Comparison of ENCODE assay signal across 8 cellular contexts in the genomic region with DNA sequence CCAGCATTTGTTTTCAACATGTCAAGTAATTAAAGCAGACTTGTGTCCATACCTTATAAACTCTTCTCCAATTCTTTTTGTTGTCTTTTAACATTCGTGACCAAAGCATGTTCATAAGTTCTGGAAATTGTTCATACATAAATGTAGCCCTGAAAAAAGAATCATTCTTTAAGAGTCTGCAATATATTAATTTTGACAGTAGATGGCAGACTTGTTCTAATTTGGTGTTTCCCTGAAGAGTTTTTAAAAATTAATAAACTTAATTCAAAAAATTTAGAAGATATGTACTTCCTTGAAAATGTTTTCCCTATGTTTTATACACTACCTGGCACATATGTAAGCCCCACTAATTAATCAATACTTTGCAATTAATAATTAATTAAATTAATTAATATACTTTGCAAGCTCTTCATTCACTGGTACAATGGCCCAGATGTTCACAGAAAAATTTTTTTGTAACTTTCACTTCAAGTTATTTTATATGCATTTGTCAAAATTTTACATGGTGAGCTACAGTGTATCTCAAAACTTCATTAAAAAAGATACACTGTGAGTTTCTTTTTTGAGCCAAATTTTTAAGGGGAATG. TPM values are rescaled to one million over a fixed set of nuclear protein-coding genes. Genes with fewer than 3 reads are reported as not detected.
DNase-seq lines count a peak whose midpoint lies in the region; ATAC-seq and TF ChIP-seq lines count a peak whose summit lies in the region.

No MANE protein-coding gene starts in this region.

- H2BK5ac ChIP-seq in mesendoderm (ENCODE audit: low read length), result no peak overlapping the region

- no peak overlapping the region for H2BK15ac ChIP-seq in mesendoderm (replicated peaks; ENCODE audit: low read depth)

- H3K4ac ChIP-seq in mesendoderm (ENCODE audit: low read depth, low read length), result no peak overlapping the region

- no peaks in the 10 kb centered on the region for H3K9me3 ChIP-seq in esophagus muscularis mucosa

- H3K18ac ChIP-seq in mesendoderm (ENCODE audit: low read length), result no peak overlapping the region

- H3K9me3 Mint-ChIP-seq in stimulated activated memory B cell treated with anti-CD40 and anti-IgM and Interleukin-4, amounts not matched to agents 10 μg/mL and 1 μg/mL and 100 μg/mL, for 72 hours, result no peaks in the 10 kb centered on the region

- no peaks in the 10 kb centered on the region for H3K27me3 Mint-ChIP-seq in stimulated activated memory B cell treated with anti-CD40 and anti-IgM and Interleukin-4, amounts not matched to agents 10 μg/mL and 1 μg/mL and 100 μg/mL, for 72 hours

- H3K36me3 ChIP-seq in esophagus muscularis mucosa (peaks cover 7 to 36% (median 20%) of the 10 kb centered on the region in 4 donors), mesendoderm (ENCODE audit: control insufficient read depth, insufficient read depth, low read length) (no peaks in the 10 kb centered on the region)

- no peak overlapping the region for H4K5ac ChIP-seq in mesendoderm (ENCODE audit: low read length)

- no peak for TF ChIP-seq POLR2A in esophagus muscularis mucosa (IDR thresholded peaks at IDR 0.05; ENCODE audit: low read depth)

- no peak overlapping the region for H3K9ac ChIP-seq in mesendoderm (ENCODE audit: low read length)

- no peak overlapping the region for H3K56ac ChIP-seq in mesendoderm (ENCODE audit: low read length)

- intact Hi-C loops in esophagus muscularis mucosa (cut with DNase I), result loop anchor here (2.0 to 10.0 kb wide), 4 partner anchors 41 to 178 kb away; partner anchors contain the start of gene CLINT1

- TF ChIP-seq CTCF in esophagus muscularis mucosa (IDR thresholded peaks at IDR 0.05), result peak; percentile 62 to 71 (median 62)

- no peak overlapping the region for H3K27ac ChIP-seq in esophagus muscularis mucosa (replicated peaks in 1 of 4)
- H3K27ac ChIP-seq in mesendoderm (ENCODE audit: low read depth, low read length), result no peak overlapping the region

- H4K8ac ChIP-seq in mesendoderm (ENCODE audit: low read depth, low read length), result no peak overlapping the region

- H3K27ac Mint-ChIP-seq in stimulated activated memory B cell treated with anti-CD40 and anti-IgM and Interleukin-4, amounts not matched to agents 10 μg/mL and 1 μg/mL and 100 μg/mL, for 72 hours, result peak overlapping the region; percentile 51

- peaks cover 3% of the 10 kb centered on the region for H3K79me2 ChIP-seq in mesendoderm (ENCODE audit: control insufficient read depth, insufficient read depth, low read length)

- H3K4me1 ChIP-seq in esophagus muscularis mucosa (peaks cover 17 to 59% (median 57%) of the 10 kb centered on the region in 4 donors), mesendoderm (ENCODE audit: control insufficient read depth, low read depth, low read length) (no peaks in the 10 kb centered on the region)

- H3K4me3 Mint-ChIP-seq in stimulated activated memory B cell treated with anti-CD40 and anti-IgM and Interleukin-4, amounts not matched to agents 10 μg/mL and 1 μg/mL and 100 μg/mL, for 72 hours, result no peak overlapping the region

- ATAC-seq in stimulated activated memory B cell treated with anti-CD40 and anti-IgM and Interleukin-4, amounts not matched to agents 10 μg/mL and 1 μg/mL and 100 μg/mL, for 72 hours, result no peak
- no peak for ATAC-seq in GM19397 (IDR thresholded peaks at IDR 0.05; ENCODE audit: unreplicated experiment)

- H3K27me3 ChIP-seq in esophagus muscularis mucosa (no peaks in the 10 kb centered on the region), mesendoderm (ENCODE audit: insufficient read depth, low read length, poor library complexity) (no peaks in the 10 kb centered on the region)

- 36% methylated on average over 1 of the region's 1 CpG for WGBS in esophagus muscularis mucosa
- no CpG with 5 or more reads among the region's 1 CpG for whole genome bisulfite sequencing in mesendoderm (ENCODE audit: extremely low coverage, insufficient coverage, low lambda C conversion rate)

- H3K4me2 ChIP-seq in mesendoderm (ENCODE audit: low read length), result no peak overlapping the region

- no peak overlapping the region for H3K23ac ChIP-seq in mesendoderm (ENCODE audit: low read length)

- peaks cover 24% of the 10 kb centered on the region for H3K4me1 Mint-ChIP-seq in stimulated activated memory B cell treated with anti-CD40 and anti-IgM and Interleukin-4, amounts not matched to agents 10 μg/mL and 1 μg/mL and 100 μg/mL, for 72 hours

- DNase-seq in NCI-H2227 (lab: John Stamatoyannopoulos, UW; ENCODE audit: unreplicated experiment) (peak; percentile 27), NCI-H2227 treated with DMSO at 0.1 percent for 48 hours (lab: John Stamatoyannopoulos, UW) (no peak), NCI-H460 (ENCODE audit: extremely low read depth, low read depth) (peak; percentile 26), esophagus muscularis mucosa (ENCODE audit: extremely low spot score) (no peak), mesendoderm (no peak)
- DNase-seq in stimulated activated CD4-positive, alpha-beta T cell treated with anti-CD3 and anti-CD28 coated beads, Interleukin-1b, Interleukin-23, amount 100 ng/mL, for 48 hours, result no peak

- H3K4me3 ChIP-seq in esophagus muscularis mucosa (no peak overlapping the region), mesendoderm (ENCODE audit: low read length) (no peak overlapping the region)

- no peak overlapping the region for H2BK120ac ChIP-seq in mesendoderm (ENCODE audit: low read depth, low read length)

- peaks cover 13% of the 10 kb centered on the region for H3K36me3 Mint-ChIP-seq in stimulated activated memory B cell treated with anti-CD40 and anti-IgM and Interleukin-4, amounts not matched to agents 10 μg/mL and 1 μg/mL and 100 μg/mL, for 72 hours

- no peak overlapping the region for H2AK5ac ChIP-seq in mesendoderm (ENCODE audit: low read length)

- H3K79me1 ChIP-seq in mesendoderm (ENCODE audit: low read length), result peaks cover 4% of the 10 kb centered on the region

- TF ChIP-seq EP300 in esophagus muscularis mucosa (IDR thresholded peaks at IDR 0.05), result no peak

RNA-seq across cellular contexts. Expression of gene CLINT1, which starts 42.2 kb away (rescaled TPM):
- total RNA-seq in NCI-H460 (2014; rRNA removed; shearing (Covaris generic)), result 80.4 and 103 TPM in 2 replicates
- polyA plus RNA-seq in NCI-H460 (2014; cell fraction: nucleus; rRNA removed), result 196 and 233 TPM in 2 replicates
- total RNA-seq in esophagus muscularis mucosa, result 100 to 1,000 TPM in 2 of 4 donors, 10 to 100 TPM in 2; 84.3 to 118 (median 107) TPM
- 91.6 TPM for polyA plus RNA-seq in mesendoderm (2013, experiment 1 of 2)
- polyA plus RNA-seq in mesendoderm (2013, experiment 2 of 2), result 89.6 TPM

Comparison
In these comparisons a context has a peak if more than half of its experiments do, and no peak if none do; other contexts are left out.
1. DNase-seq: peak in NCI-H2227 (single experiment) and NCI-H460 (single experiment); none in NCI-H2227 treated with DMSO at 0.1 percent for 48 hours (single experiment), esophagus muscularis mucosa (single experiment), stimulated activated CD4-positive, alpha-beta T cell treated with anti-CD3 and anti-CD28 coated beads, Interleukin-1b, Interleukin-23, amount 100 ng/mL, for 48 hours (single experiment) and mesendoderm (single experiment).